Comparison of ENCODE assay signal across 1 cellular context in the genomic region with DNA sequence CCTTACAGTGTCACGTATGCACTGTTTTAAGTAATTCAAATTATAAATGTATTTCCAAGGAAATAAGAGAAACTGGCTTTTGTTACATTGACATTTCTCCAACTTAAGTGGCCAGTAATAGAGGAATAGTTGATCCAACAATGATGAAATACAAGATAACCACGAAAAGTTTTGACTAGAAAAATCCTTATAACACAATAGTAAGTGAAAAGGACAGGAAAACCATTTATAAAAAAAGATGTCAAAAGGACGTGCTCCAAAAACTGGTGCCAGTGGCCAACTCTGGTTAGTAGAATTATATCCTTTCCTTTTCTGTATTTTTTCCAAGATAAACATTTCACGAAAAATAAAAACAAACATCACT.
TF ChIP-seq lines count a peak whose summit lies in the region.

No MANE protein-coding gene starts in this region.

TF ChIP-seq in IMR-90, 13 proteins besides CTCF, POLR2A, EP300 and RAD21:
- no peak for TF ChIP-seq SMC3 (IDR thresholded peaks at IDR 0.05; ENCODE audit: low read depth, low read length)
